9 cellular contexts compared by ENCODE assay signal in the genomic region with DNA sequence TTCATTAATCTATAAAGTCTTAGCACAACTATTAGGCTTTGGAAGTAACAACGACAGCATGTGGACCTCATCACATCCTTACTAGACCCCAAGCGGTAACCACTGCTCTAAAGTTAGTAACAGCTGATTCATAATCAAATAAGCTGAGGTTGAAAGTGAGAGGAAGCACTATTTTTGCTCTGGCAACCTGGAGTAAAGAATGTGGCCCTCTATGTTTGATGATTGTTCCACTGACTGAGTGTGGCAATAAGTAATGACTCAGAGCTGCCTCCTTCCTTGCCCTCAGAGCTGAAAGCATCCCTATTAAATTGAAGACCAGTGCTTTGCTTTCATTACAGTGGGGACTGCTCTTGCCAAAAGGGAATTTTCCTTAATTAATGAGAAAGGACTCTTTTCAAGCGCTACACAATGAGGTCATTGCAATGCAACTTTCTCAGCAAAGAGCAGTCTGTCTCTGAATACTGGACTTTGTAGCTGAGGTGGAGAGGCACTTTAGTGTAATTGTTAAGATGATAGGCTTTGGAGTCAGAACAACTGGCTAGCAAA.
DNase-seq lines count a peak whose midpoint lies in the region; ATAC-seq and TF ChIP-seq lines count a peak whose summit lies in the region.
"Had no signal": no experiment of that assay in that cellular context is flagged by ENCODE, and none has a peak within 500 bp of the region (broad histone marks: within the 10 kb centered on the region; RNA-seq: fewer than 3 reads in every experiment).

No MANE protein-coding gene starts in this region.

- TF ChIP-seq CTCF in fibroblast of villous mesenchyme (IDR thresholded peaks at IDR 0.05; ENCODE audit: insufficient read depth, low read depth, low read length), result no peak

- no peak overlapping the region for H3K4me3 ChIP-seq in fibroblast of villous mesenchyme (ENCODE audit: low read depth, low read length)

- peak; percentile 90 for ATAC-seq in GM18868 (IDR thresholded peaks at IDR 0.05; ENCODE audit: unreplicated experiment)
- peak; percentile 88 for ATAC-seq in HG02678 (IDR thresholded peaks at IDR 0.05; ENCODE audit: unreplicated experiment)

- peak; percentile 87 for DNase-seq in NCI-H2227 (lab: John Stamatoyannopoulos, UW; ENCODE audit: unreplicated experiment)
- DNase-seq in fibroblast of villous mesenchyme (ENCODE audit: low read depth), result peak; percentile 83
- DNase-seq in NCI-H2107 (lab: John Stamatoyannopoulos, UW), result no peak
- DNase-seq in stimulated activated naive CD4-positive, alpha-beta T cell treated with Interleukin-2 at 50 U/mL for 16 hours (lab: John Stamatoyannopoulos, UW), result no peak
- DNase-seq in 8988T, result no peak
- no peak for DNase-seq in NCI-H1930 (lab: John Stamatoyannopoulos, UW)
- DNase-seq: left cardiac atrium had no signal

Comparison
In these comparisons a context has a peak if more than half of its experiments do, and no peak if none do; other contexts are left out.
1. DNase-seq: peak in NCI-H2227 (single experiment) and fibroblast of villous mesenchyme (single experiment); none in NCI-H2107 (single experiment), stimulated activated naive CD4-positive, alpha-beta T cell treated with Interleukin-2 at 50 U/mL for 16 hours (single experiment), 8988T (single experiment) and NCI-H1930 (0 of 2).